ENCODE assay signal across 2 cellular contexts in genomic region chr6:149311766-149312165, GRCh38.
A peak's percentile ranks its signal among the peaks of the same experiment; 100 is the strongest.
TF ChIP-seq lines count a peak whose summit lies in the region.

No MANE protein-coding gene starts in this region.

TF ChIP-seq in HepG2, 621 proteins besides CTCF, POLR2A, EP300 and RAD21:
- no peak for TF ChIP-seq MYC (CRISPR knock-in tag; IDR thresholded peaks at IDR 0.05; ENCODE audit: borderline replicate concordance)
- no peak for TF ChIP-seq GABPA (IDR thresholded peaks at IDR 0.05; ENCODE audit: low read depth, low read length)
- no peak for TF ChIP-seq GABPA (CRISPR knock-in tag; IDR thresholded peaks at IDR 0.05; ENCODE audit: low read depth)
- TF ChIP-seq PCBP2 (optimal IDR thresholded peaks at IDR 0.05; ENCODE audit: low read depth, low read length, poor library complexity, severe bottlenecking) = no peak
- no peak for TF ChIP-seq ZNF33A (CRISPR knock-in tag; IDR thresholded peaks at IDR 0.05; ENCODE audit: borderline replicate concordance)
- no peak for TF ChIP-seq ZNF343 (CRISPR knock-in tag; IDR thresholded peaks at IDR 0.05)
- TF ChIP-seq ZNF564 (CRISPR knock-in tag; IDR thresholded peaks at IDR 0.05) = no peak
- TF ChIP-seq MAFF (IDR thresholded peaks at IDR 0.05; ENCODE audit: low read depth, low read length) = peak; percentile 28; the same call in 1 of the 2 replicates
- TF ChIP-seq RXRA (CRISPR knock-in tag; IDR thresholded peaks at IDR 0.05) = no peak
- TF ChIP-seq CEBPB (IDR thresholded peaks at IDR 0.05; ENCODE audit: borderline replicate concordance, low read depth, low read length) = no peak
- TF ChIP-seq KAT7 (CRISPR knock-in tag; IDR thresholded peaks at IDR 0.05; ENCODE audit: borderline replicate concordance) = no peak
- TF ChIP-seq MAFK (conservative IDR thresholded peaks at IDR 0.05 in 1 of 2, IDR thresholded peaks at IDR 0.05 in 1 of 2; ENCODE audit: low read length in 2 of 2) = peak; percentile 52 to 54; a peak in 2 of 4 replicates
- TF ChIP-seq CREBL2 (CRISPR knock-in tag; IDR thresholded peaks at IDR 0.05; ENCODE audit: borderline replicate concordance) = no peak

TF ChIP-seq in K562, 482 proteins besides CTCF, POLR2A, EP300 and RAD21:
- TF ChIP-seq SUPT5H (IDR thresholded peaks at IDR 0.05) (no peak), ZNF316 (IDR thresholded peaks at IDR 0.05) (0 out of 2 replicates have a peak, but pooled peaks have one; percentile 30), ZNF644 (tag; IDR thresholded peaks at IDR 0.05; ENCODE audit: low read depth) (no peak), PCBP1 (IDR thresholded peaks at IDR 0.05; ENCODE audit: low read depth, low read length, poor library complexity, severe bottlenecking) (no peak), MAX (CRISPR knock-in tag; IDR thresholded peaks at IDR 0.05) (no peak), ZBTB8A (IDR thresholded peaks at IDR 0.05; ENCODE audit: partially characterized antibody) (no peak), FOXP4 (CRISPR knock-in tag; IDR thresholded peaks at IDR 0.05; ENCODE audit: borderline replicate concordance) (no peak)
TF ChIP-seq in K562: peak in this region for 1.
